Comparison of ENCODE assay signal across 21 cellular contexts in the genomic region with DNA sequence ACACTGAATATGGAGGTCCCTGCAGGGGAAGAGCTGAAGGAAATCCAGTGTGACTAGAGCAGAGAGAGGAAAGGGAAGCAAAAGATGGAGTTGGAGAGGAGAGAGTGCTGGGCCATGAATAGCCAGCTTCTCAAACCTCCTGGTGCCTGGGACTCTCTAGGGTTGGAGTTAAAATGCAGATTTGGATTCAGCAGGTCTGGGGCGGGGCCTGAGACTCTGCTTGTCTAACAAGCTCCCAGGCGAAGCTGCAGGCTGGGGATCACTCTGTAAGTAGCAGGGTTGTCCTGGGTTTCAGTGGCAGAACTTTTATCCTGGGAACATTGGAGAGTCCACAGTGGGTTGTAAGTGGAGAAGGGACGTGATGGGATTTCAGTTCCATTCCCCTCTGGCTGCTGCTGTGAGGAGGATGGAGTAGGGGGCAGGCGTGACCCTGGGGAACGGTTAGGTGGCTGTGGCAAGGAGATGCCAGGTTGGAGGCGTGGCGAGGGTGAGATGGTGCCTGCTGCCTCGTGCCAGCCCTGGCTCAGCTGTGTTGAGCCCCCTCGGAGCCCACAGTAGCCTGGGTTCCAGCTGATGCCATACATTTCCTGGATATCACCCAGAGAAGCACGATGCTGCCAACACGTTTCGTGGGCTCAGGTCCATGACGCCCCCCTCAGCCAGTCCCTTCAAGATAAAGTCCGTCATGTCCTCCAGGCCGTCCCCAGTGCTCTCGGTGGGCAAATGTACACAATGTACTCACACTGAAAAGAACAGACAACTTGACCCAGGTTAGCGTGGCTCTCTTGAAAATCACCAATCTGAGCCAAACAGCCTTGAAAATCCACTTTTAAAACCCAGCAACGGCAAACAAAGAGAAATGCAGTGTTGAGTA.
DNase-seq lines count a peak whose midpoint lies in the region; ATAC-seq and TF ChIP-seq lines count a peak whose summit lies in the region.
"Had no signal": no experiment of that assay in that cellular context is flagged by ENCODE, and none has a peak within 500 bp of the region (broad histone marks: within the 10 kb centered on the region; RNA-seq: fewer than 3 reads in every experiment).

No MANE protein-coding gene starts in this region.

- peak overlapping the region; percentile 18 for H3K27ac Mint-ChIP-seq in CD8-positive, alpha-beta T cell
- H3K27ac Mint-ChIP-seq: activated B cell treated with CpG ODN at 0.5 μM for 24 hours, progenitor cell of endocrine pancreas had no signal

- no peak overlapping the region for H3K56ac ChIP-seq in IMR-90 (ENCODE audit: extremely low read depth, insufficient read depth, low read length)

- H3K79me1 ChIP-seq in IMR-90 (ENCODE audit: low read depth in 1 of 2, low read length in 2 of 2), result 0 out of 4 replicates have a peak, but pooled peaks cover 0 to 5% of the 10 kb centered on the region in 2 experiments

- H3K18ac ChIP-seq in IMR-90 (ENCODE audit: low read depth, low read length), result no peak overlapping the region

- H3K4ac ChIP-seq in IMR-90 (ENCODE audit: low read depth, low read length), result no peak overlapping the region

- no peak overlapping the region for H3K27ac ChIP-seq in CD8-positive, alpha-beta T cell (ENCODE audit: low read depth, low read length)
- no peak overlapping the region for H3K27ac ChIP-seq in IMR-90 (ENCODE audit: insufficient read depth, low read length)
- H3K27ac ChIP-seq in duodenal mucosa (ENCODE audit: low read depth, low read length), result peak overlapping the region; percentile 39
- H3K27ac ChIP-seq: epithelial cell of prostate had no signal

- TF ChIP-seq RAD21 in IMR-90 (IDR thresholded peaks at IDR 0.05; ENCODE audit: low read length), result no peak

- H2AK5ac ChIP-seq in IMR-90 (ENCODE audit: low read depth, low read length), result no peak overlapping the region

- H3K36me3 ChIP-seq in CD8-positive, alpha-beta T cell (ENCODE audit: insufficient read depth, low read length), result peaks cover 11% of the 10 kb centered on the region
- peaks cover 39% of the 10 kb centered on the region for H3K36me3 ChIP-seq in IMR-90 (ENCODE audit: control insufficient read depth, insufficient read depth, low read length)
- peaks cover 48 to 88% of the 10 kb centered on the region in 2 donors for H3K36me3 ChIP-seq in duodenal mucosa (ENCODE audit: control insufficient read depth in 1 of 2, insufficient read depth in 2 of 2, low read length in 2 of 2)

- POLR2A ChIA-PET in CD8-positive, alpha-beta T cell (lab: Charles Lee), result no interaction called here
- POLR2A ChIA-PET in IMR-90 (lab: Charles Lee; ENCODE audit: unreplicated experiment), result no interaction called here

- H2BK20ac ChIP-seq in IMR-90 (ENCODE audit: low read depth, low read length), result no peak overlapping the region

- H3K36me3 Mint-ChIP-seq in CD8-positive, alpha-beta T cell, result peaks cover 74% of the 10 kb centered on the region

- no TSS peak for BruUV-seq in IMR-90 (replicated peaks; lab: Mats Ljungman, UMichigan)

- H2BK120ac ChIP-seq in IMR-90 (ENCODE audit: low read depth, low read length), result no peak overlapping the region

- H4K91ac ChIP-seq in IMR-90 (ENCODE audit: insufficient read depth, low read depth, low read length), result no peak overlapping the region

- no peak overlapping the region for H3K4me2 ChIP-seq in IMR-90 (ENCODE audit: low read depth, low read length)

- CTCF ChIA-PET in CD8-positive, alpha-beta T cell (lab: Charles Lee), result interaction anchor here (1.3 to 1.8 kb wide), 2 partner anchors 21 to 52 kb away, joined by 5 read pairs; no protein-coding TSS in a partner anchor
- CTCF ChIA-PET in IMR-90 (lab: Yijun Ruan, JAX), result no interaction called here

- no peaks in the 10 kb centered on the region for H3K27me3 Mint-ChIP-seq in CD8-positive, alpha-beta T cell (ENCODE audit: low read depth)
- H3K27me3 Mint-ChIP-seq: activated B cell treated with CpG ODN at 0.5 μM for 24 hours, progenitor cell of endocrine pancreas had no signal

- no peak overlapping the region for H4K8ac ChIP-seq in IMR-90 (ENCODE audit: low read depth in 2 of 2, low read length in 2 of 2)

- no peaks in the 10 kb centered on the region for H3K9me3 ChIP-seq in CD8-positive, alpha-beta T cell (ENCODE audit: low read length)
- H3K9me3 ChIP-seq in IMR-90 (ENCODE audit: control insufficient read depth, insufficient read depth, low read length) (no peaks in the 10 kb centered on the region), duodenal mucosa (ENCODE audit: control insufficient read depth in 1 of 2, low read length in 2 of 2) (no peaks in the 10 kb centered on the region)
- H3K9me3 ChIP-seq: mucosa of descending colon had no signal

- no peak for TF ChIP-seq POLR2A in IMR-90 (IDR thresholded peaks at IDR 0.05; ENCODE audit: low read depth, low read length)

- TF ChIP-seq CTCF in CD8-positive, alpha-beta T cell (IDR thresholded peaks at IDR 0.05), result no peak
- no peak for TF ChIP-seq CTCF in IMR-90 (conservative IDR thresholded peaks at IDR 0.05; ENCODE audit: low read depth, low read length)

- H4K5ac ChIP-seq in IMR-90 (ENCODE audit: low read depth, low read length), result no peak overlapping the region

- no peak for DNase-seq in CD8-positive, alpha-beta T cell
- DNase-seq in IMR-90 (no peak), sciatic nerve (ENCODE audit: low spot score) (no peak), NCI-H1694 treated with DMSO at 0.1 percent for 48 hours (lab: John Stamatoyannopoulos, UW) (no peak), MV-4-11 (lab: John Stamatoyannopoulos, UW) (no peak)
- DNase-seq: activated B cell treated with CpG ODN at 0.5 μM for 24 hours; activated CD4-positive, alpha-beta T cell treated with anti-CD3 and anti-CD28 coated beads, Interleukin-2, amount 50 U/mL, for 4 hours; activated effector memory CD4-positive, alpha-beta T cell treated with anti-CD3 and anti-CD28 coated beads, Interleukin-2, amount 50 U/mL, for 16 hours; GOT3; head of caudate nucleus; mucosa of descending colon; NCI-H1048; NCI-H2029; NCI-H526 treated with DMSO at 0.1 percent for 48 hours; SIG-M5; stimulated activated naive CD4-positive, alpha-beta T cell treated with Interleukin-2 at 50 U/mL for 16 hours had no signal

- no peaks in the 10 kb centered on the region for H3K4me1 ChIP-seq in CD8-positive, alpha-beta T cell (ENCODE audit: insufficient read depth, low read length)
- H3K4me1 ChIP-seq in IMR-90 (ENCODE audit: control insufficient read depth, insufficient read depth, low read length) (no peaks in the 10 kb centered on the region), duodenal mucosa (ENCODE audit: control insufficient read depth in 1 of 2, insufficient read depth in 2 of 2, low read length in 2 of 2) (peaks cover 5 to 17% of the 10 kb centered on the region in 2 donors)

- peaks cover 23% of the 10 kb centered on the region for H4K20me1 ChIP-seq in IMR-90 (ENCODE audit: insufficient read depth, low read length)

- no peaks in the 10 kb centered on the region for H3K9me3 Mint-ChIP-seq in CD8-positive, alpha-beta T cell
- H3K9me3 Mint-ChIP-seq: activated B cell treated with CpG ODN at 0.5 μM for 24 hours had no signal

- H2BK15ac ChIP-seq in IMR-90 (ENCODE audit: low read depth, low read length), result no peak overlapping the region

- no peak overlapping the region for H2BK5ac ChIP-seq in IMR-90 (ENCODE audit: low read depth, low read length, poor library complexity, severe bottlenecking)

- no peaks in the 10 kb centered on the region; the same call in 1 of the 2 replicates for H3K9me1 ChIP-seq in IMR-90 (ENCODE audit: insufficient read depth, low read length)

- dilution Hi-C loops in IMR-90 (cut with HindIII; ENCODE audit: low sequenced_read_pairs, unreplicated experiment), result no loop called here

- H3K4me3 ChIP-seq in CD8-positive, alpha-beta T cell (ENCODE audit: low read depth, low read length), result no peak overlapping the region
- H3K4me3 ChIP-seq in IMR-90 (ENCODE audit: insufficient read depth, low read depth, low read length), result no peak overlapping the region
- no peak overlapping the region for H3K4me3 ChIP-seq in duodenal mucosa (ENCODE audit: low read depth in 1 of 2, low read length in 2 of 2)
- H3K4me3 ChIP-seq: lung, mucosa of descending colon had no signal

- peaks cover 6% of the 10 kb centered on the region for H3K4me1 Mint-ChIP-seq in CD8-positive, alpha-beta T cell (ENCODE audit: low read depth)
- H3K4me1 Mint-ChIP-seq: activated B cell treated with CpG ODN at 0.5 μM for 24 hours had no signal

- no peak overlapping the region for H3K9ac ChIP-seq in IMR-90 (ENCODE audit: low read depth, low read length)
- no peak overlapping the region for H3K9ac ChIP-seq in duodenal mucosa (ENCODE audit: low read depth in 1 of 2, low read length in 2 of 2)

- H2AFZ ChIP-seq in IMR-90 (replicated peaks; ENCODE audit: low read length, poor library complexity), result peak overlapping the region; percentile 15

- H3K27me3 ChIP-seq in CD8-positive, alpha-beta T cell (ENCODE audit: insufficient read depth, low read length), result no peaks in the 10 kb centered on the region
- no peaks in the 10 kb centered on the region for H3K27me3 ChIP-seq in IMR-90 (ENCODE audit: control insufficient read depth, insufficient read depth, low read length)
- no peaks in the 10 kb centered on the region for H3K27me3 ChIP-seq in duodenal mucosa (ENCODE audit: control insufficient read depth in 1 of 2, insufficient read depth in 2 of 2, low read length in 2 of 2)

- 68% methylated on average over 5 of the region's 18 CpGs; no CpG with 5 or more reads in 1 of the 2 experiments for WGBS in IMR-90 (ENCODE audit: extremely low coverage in 2 of 2, insufficient read length in 1 of 2), 2 experiments

- H3K23ac ChIP-seq in IMR-90 (ENCODE audit: low read depth, low read length), result no peak overlapping the region

- no peak for ATAC-seq in CD8-positive, alpha-beta T cell
- ATAC-seq in IMR-90 (ENCODE audit: low read depth), result no peak
- peak; percentile 47 for ATAC-seq in sciatic nerve
- no peak for ATAC-seq in HG03460 (IDR thresholded peaks at IDR 0.05; ENCODE audit: unreplicated experiment)
- ATAC-seq: mucosa of descending colon had no signal

- no peak overlapping the region for H2AK9ac ChIP-seq in IMR-90 (replicated peaks; ENCODE audit: low read depth, low read length, poor library complexity)

- in situ Hi-C loops in IMR-90 (cut with MboI; ENCODE audit: low sequenced_read_pairs), result no loop called here

- no peak overlapping the region for H3K4me3 Mint-ChIP-seq in CD8-positive, alpha-beta T cell
- H3K4me3 Mint-ChIP-seq: activated B cell treated with CpG ODN at 0.5 μM for 24 hours had no signal

- no peak overlapping the region for H3K14ac ChIP-seq in IMR-90 (replicated peaks; ENCODE audit: low read depth, low read length)

- intact Hi-C loops in CD8-positive, alpha-beta T cell (cut with DNase I, micrococcal nuclease), result no loop called here
- intact Hi-C loops in IMR-90 (cut with micrococcal nuclease) (no loop called here), sciatic nerve (cut with DNase I) (no loop called here)
